In the genomic region with DNA sequence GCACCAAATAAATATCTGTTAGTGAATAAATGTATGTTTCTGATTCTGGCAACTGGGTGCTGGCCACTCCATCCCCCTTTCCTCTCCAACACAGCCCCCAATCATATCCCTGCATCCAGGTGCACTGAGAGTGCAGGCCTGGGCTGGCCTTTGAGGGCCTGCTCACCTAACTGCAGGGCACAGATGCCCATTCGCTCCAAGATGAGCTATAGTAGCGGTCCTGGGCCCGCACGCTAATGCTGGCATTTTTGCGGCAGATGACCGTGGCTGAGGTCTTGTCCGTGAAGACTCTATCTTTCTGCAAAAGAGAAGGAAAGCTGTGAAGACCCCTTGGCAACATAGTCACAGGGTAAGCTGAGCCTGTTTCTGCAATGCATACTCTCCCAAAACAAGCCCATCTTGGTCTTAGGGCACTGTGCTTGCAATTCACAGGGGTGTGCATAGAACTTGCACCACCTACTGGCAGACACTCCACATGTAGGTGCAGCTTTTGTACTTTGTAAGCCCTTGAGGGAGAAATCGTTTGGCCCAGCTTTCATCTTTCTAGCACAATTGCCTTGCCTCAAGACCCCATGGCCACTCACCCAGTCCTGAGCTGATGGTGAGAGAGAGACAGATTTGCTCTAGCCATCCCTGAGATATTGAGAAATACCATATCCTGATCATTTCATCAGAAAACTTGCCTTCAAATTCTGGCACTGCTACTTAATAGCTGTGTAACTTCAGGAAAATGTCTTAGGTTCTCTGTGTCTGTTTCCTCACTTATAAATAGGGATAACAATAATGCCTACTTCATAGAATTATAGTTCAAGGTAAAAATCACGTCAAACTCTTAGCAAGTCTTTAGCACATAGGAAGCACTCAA, we compare ENCODE assay signal across 9 cellular contexts. TPM values are rescaled to one million over a fixed set of nuclear protein-coding genes. Genes with fewer than 3 reads are reported as not detected.
A peak's percentile ranks its signal among the peaks of the same experiment; 100 is the strongest.
DNase-seq lines count a peak whose midpoint lies in the region; ATAC-seq, FAIRE-seq and TF ChIP-seq lines count a peak whose summit lies in the region.
"Had no signal": no experiment of that assay in that cellular context is flagged by ENCODE, and none has a peak within 500 bp of the region (broad histone marks: within the 10 kb centered on the region; RNA-seq: fewer than 3 reads in every experiment).

No MANE protein-coding gene starts in this region.

- no peak for TF ChIP-seq POLR2A in K562 (conservative IDR thresholded peaks at IDR 0.05)

- CTCF ChIA-PET in K562 (lab: Yijun Ruan, JAX; ENCODE audit: low intra/inter-chr PET ratio), result interaction anchor here (1.1 to 4.3 kb wide), 3 partner anchors 29 to 160 kb away, joined by 3 to 29 read pairs (median 19); no protein-coding TSS in a partner anchor

- peak; percentile 55 to 91 for TF ChIP-seq RAD21 in K562 (CRISPR knock-in tag; conservative IDR thresholded peaks at IDR 0.05 in 1 of 2, IDR thresholded peaks at IDR 0.05 in 1 of 2)

- DNase-seq in NCI-H510A (lab: John Stamatoyannopoulos, UW) (peak; percentile 4), NCI-H510A treated with DMSO at 0.1 percent for 48 hours (lab: John Stamatoyannopoulos, UW) (no peak), RKO (ENCODE audit: low spot score) (peak; percentile 56), K562 (ENCODE audit: extremely low read depth in 1 of 4, low spot score in 3 of 4) (peak; percentile 20 to 64 (median 36)), left lobe of liver (ENCODE audit: low spot score) (no peak)
- DNase-seq in stimulated activated naive CD8-positive, alpha-beta T cell treated with anti-CD3 and anti-CD28 coated beads, Interleukin-15, Interleukin-2, amounts not matched to agents 100 U/mL and 50 U/mL, for 24 hours, result peak; percentile 37

- peak; percentile 90 for FAIRE-seq in K562 (lab: Jason Lieb, UNC)

- no peaks in the 10 kb centered on the region for H3K79me2 ChIP-seq in K562 (ENCODE audit: control insufficient read depth, insufficient read depth, low read length)

- ATAC-seq in HG02588 (IDR thresholded peaks at IDR 0.05; ENCODE audit: unreplicated experiment) (peak; percentile 68), K562 (peak; percentile 95), left lobe of liver (peak; percentile 86), GM19467 (IDR thresholded peaks at IDR 0.05; ENCODE audit: unreplicated experiment) (no peak)
- ATAC-seq in stimulated activated naive CD8-positive, alpha-beta T cell treated with anti-CD3 and anti-CD28 coated beads, Interleukin-15, Interleukin-2, amounts not matched to agents 100 U/mL and 50 U/mL, for 24 hours, result peak; percentile 77

- no peak overlapping the region for H2AFZ ChIP-seq in K562 (ENCODE audit: low read depth, low read length)

- no peak for TF ChIP-seq EP300 in K562 (IDR thresholded peaks at IDR 0.05; ENCODE audit: low read length)

- H3K4me2 ChIP-seq in K562 (ENCODE audit: insufficient read depth, low read length), result no peak overlapping the region

- no peak overlapping the region for H3K9ac ChIP-seq in K562 (ENCODE audit: insufficient read depth in 1 of 2, low read depth in 2 of 2, low read length in 2 of 2)

- H4K20me1 ChIP-seq in K562 (replicated peaks; ENCODE audit: control insufficient read depth, insufficient read depth, low read length), result no peaks in the 10 kb centered on the region

- WGBS in K562 (ENCODE audit: insufficient coverage, low coverage, missing lambda C conversion rate), result 47% methylated on average over 9 of the region's 9 CpGs

- TF ChIP-seq CTCF in K562 (IDR thresholded peaks at IDR 0.05 in 2 of 3, conservative IDR thresholded peaks at IDR 0.05 in 1 of 3; ENCODE audit: insufficient read depth in 2 of 3, low read depth in 1 of 3, low read length in 3 of 3), result peak; percentile 69 to 78 (median 72)

- in situ Hi-C loops in K562 (cut with MboI), result loop anchor here (5.0 to 25.0 kb wide), 2 partner anchors 159 to 604 kb away; no protein-coding TSS in a partner anchor

- H3K27me3 ChIP-seq in K562 (ENCODE audit: control insufficient read depth in 2 of 2, insufficient read depth in 2 of 2, low read length in 2 of 2), result peaks cover 5 to 9% of the 10 kb centered on the region in 2 experiments; a peak in 4 of 5 replicates

- no peaks in the 10 kb centered on the region for H3K36me3 ChIP-seq in K562 (ENCODE audit: control insufficient read depth, insufficient read depth, low read length)

- no peak overlapping the region for H3K27ac ChIP-seq in K562 (ENCODE audit: extremely low read depth, low read depth, low read length)

- no peak overlapping the region for H3K4me3 ChIP-seq in K562

- H3K4me1 ChIP-seq in K562 (replicated peaks in 1 of 2; ENCODE audit: control insufficient read depth in 2 of 2, insufficient read depth in 2 of 2, low read length in 2 of 2), result no peaks in the 10 kb centered on the region

- BruUV-seq in K562 (replicated peaks; lab: Mats Ljungman, UMichigan), result no TSS peak

- POLR2A ChIA-PET in K562 (lab: Yijun Ruan, JAX), result interaction anchor here (0.6 to 1.1 kb wide), 3 partner anchors 18 to 55 kb away, joined by 3 to 4 read pairs (median 3); no protein-coding TSS in a partner anchor

- intact Hi-C loops in K562 (cut with micrococcal nuclease), result loop anchor here (1.0 to 2.0 kb wide), 3 partner anchors 30 to 164 kb away; no protein-coding TSS in a partner anchor

- no peaks in the 10 kb centered on the region for H3K9me1 ChIP-seq in K562 (ENCODE audit: control insufficient read depth, insufficient read depth, low read length)

- H3K9me3 ChIP-seq in K562 (replicated peaks; ENCODE audit: control insufficient read depth, insufficient read depth, low read depth, low read length), result no peaks in the 10 kb centered on the region

TF ChIP-seq in K562, 482 proteins besides CTCF, POLR2A, EP300 and RAD21 (continues in another document):
- TF ChIP-seq, protein P1, sequence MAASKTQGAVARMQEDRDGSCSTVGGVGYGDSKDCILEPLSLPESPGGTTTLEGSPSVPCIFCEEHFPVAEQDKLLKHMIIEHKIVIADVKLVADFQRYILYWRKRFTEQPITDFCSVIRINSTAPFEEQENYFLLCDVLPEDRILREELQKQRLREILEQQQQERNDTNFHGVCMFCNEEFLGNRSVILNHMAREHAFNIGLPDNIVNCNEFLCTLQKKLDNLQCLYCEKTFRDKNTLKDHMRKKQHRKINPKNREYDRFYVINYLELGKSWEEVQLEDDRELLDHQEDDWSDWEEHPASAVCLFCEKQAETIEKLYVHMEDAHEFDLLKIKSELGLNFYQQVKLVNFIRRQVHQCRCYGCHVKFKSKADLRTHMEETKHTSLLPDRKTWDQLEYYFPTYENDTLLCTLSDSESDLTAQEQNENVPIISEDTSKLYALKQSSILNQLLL (CRISPR knock-in tag; IDR thresholded peaks at IDR 0.05; ENCODE audit: borderline replicate concordance), result no peak
- TF ChIP-seq ZNF76 (CRISPR knock-in tag; IDR thresholded peaks at IDR 0.05; ENCODE audit: borderline replicate concordance), result no peak
- TF ChIP-seq, protein P2, sequence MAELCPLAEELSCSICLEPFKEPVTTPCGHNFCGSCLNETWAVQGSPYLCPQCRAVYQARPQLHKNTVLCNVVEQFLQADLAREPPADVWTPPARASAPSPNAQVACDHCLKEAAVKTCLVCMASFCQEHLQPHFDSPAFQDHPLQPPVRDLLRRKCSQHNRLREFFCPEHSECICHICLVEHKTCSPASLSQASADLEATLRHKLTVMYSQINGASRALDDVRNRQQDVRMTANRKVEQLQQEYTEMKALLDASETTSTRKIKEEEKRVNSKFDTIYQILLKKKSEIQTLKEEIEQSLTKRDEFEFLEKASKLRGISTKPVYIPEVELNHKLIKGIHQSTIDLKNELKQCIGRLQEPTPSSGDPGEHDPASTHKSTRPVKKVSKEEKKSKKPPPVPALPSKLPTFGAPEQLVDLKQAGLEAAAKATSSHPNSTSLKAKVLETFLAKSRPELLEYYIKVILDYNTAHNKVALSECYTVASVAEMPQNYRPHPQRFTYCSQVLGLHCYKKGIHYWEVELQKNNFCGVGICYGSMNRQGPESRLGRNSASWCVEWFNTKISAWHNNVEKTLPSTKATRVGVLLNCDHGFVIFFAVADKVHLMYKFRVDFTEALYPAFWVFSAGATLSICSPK (IDR thresholded peaks at IDR 0.05; ENCODE audit: borderline replicate concordance), result no peak

RNA-seq across cellular contexts. Expression of a gene that starts 13.5 kb away (rescaled TPM):
- not detected in 2 replicates for total RNA-seq in K562 (2011; cell fraction: chromatin; rRNA removed; ENCODE audit: low replicate concordance)
- not detected in 2 replicates for total RNA-seq in K562 (2011; cell fraction: nucleolus; rRNA removed)
- not detected in 2 replicates for total RNA-seq in K562 (2011; cell fraction: nucleoplasm; rRNA removed)
- total RNA-seq in K562 (2014; rRNA removed) (not detected in 2 replicates), K562 (2014; rRNA removed; fragmentation: Illumina TruSeq; extraction: Trizol) (not detected in 2 replicates), K562 (2015; rRNA removed; fragmentation: Illumina TruSeq; extraction: Trizol) (not detected in 2 replicates), K562 (2021) (not detected in 2 replicates), left lobe of liver (not detected)
- polyA plus RNA-seq in K562 (2011; rRNA removed) (not detected in 2 replicates), K562 (2014; fragmentation: Illumina TruSeq; extraction: Trizol) (not detected in 2 replicates), K562 (2014; fragmentation: Nextera tagmentation; extraction: Ambion mirVana) (not detected), K562 (2014; rRNA removed) (not detected in 2 replicates)
- not detected in 2 replicates for polyA plus RNA-seq in K562 (2011; cell fraction: cytosol; rRNA removed)
- polyA plus RNA-seq in K562 (2011; cell fraction: nucleus; rRNA removed), result not detected in 2 replicates
- polyA plus RNA-seq in K562 (2012), result not detected in 2 replicates
- not detected in 2 replicates for polyA minus RNA-seq in K562 (2011; rRNA and poly(A)+ RNA removed)
- not detected in 2 replicates for polyA minus RNA-seq in K562 (2011; cell fraction: cytosol; rRNA and poly(A)+ RNA removed)
- not detected in 2 replicates for polyA minus RNA-seq in K562 (2011; cell fraction: nucleus; rRNA and poly(A)+ RNA removed)
- total RNA-seq: temporal lobe had no signal

RNA-seq across cellular contexts. Expression of a gene that starts 53.7 kb away (rescaled TPM):
- total RNA-seq in K562 (2011; cell fraction: chromatin; rRNA removed; ENCODE audit: low replicate concordance), result 3.5 and 7.0 TPM in 2 replicates
- total RNA-seq in K562 (2011; cell fraction: nucleolus; rRNA removed), result 1.7 and 2.9 TPM in 2 replicates
- 3.9 and 8.0 TPM in 2 replicates for total RNA-seq in K562 (2011; cell fraction: nucleoplasm; rRNA removed)
- total RNA-seq in K562 (2014; rRNA removed) (18.8 and 19.3 TPM in 2 replicates), K562 (2014; rRNA removed; fragmentation: Illumina TruSeq; extraction: Trizol) (35.1 and 41.7 TPM in 2 replicates), K562 (2015; rRNA removed; fragmentation: Illumina TruSeq; extraction: Trizol) (33.4 and 36.9 TPM in 2 replicates), K562 (2021) (21.6 and 22.1 TPM in 2 replicates), left lobe of liver (5.9 TPM)
- polyA plus RNA-seq in K562 (2011; rRNA removed) (18.5 and 28.5 TPM in 2 replicates), K562 (2014; fragmentation: Illumina TruSeq; extraction: Trizol) (33.2 and 39.8 TPM in 2 replicates), K562 (2014; fragmentation: Nextera tagmentation; extraction: Ambion mirVana) (10 to 100 TPM; 22.0 to 30.2 TPM), K562 (2014; rRNA removed) (29.8 and 32.1 TPM in 2 replicates)
- polyA plus RNA-seq in K562 (2011; cell fraction: cytosol; rRNA removed), result 2.9 and 7.9 TPM in 2 replicates
- 3.1 and 3.7 TPM in 2 replicates for polyA plus RNA-seq in K562 (2011; cell fraction: nucleus; rRNA removed)
- 27.6 and 38.2 TPM in 2 replicates for polyA plus RNA-seq in K562 (2012)
- 12.8 and 13.2 TPM in 2 replicates for polyA minus RNA-seq in K562 (2011; rRNA and poly(A)+ RNA removed)
- polyA minus RNA-seq in K562 (2011; cell fraction: cytosol; rRNA and poly(A)+ RNA removed), result 4.3 and 6.9 TPM in 2 replicates
- 4.3 and 6.6 TPM in 2 replicates for polyA minus RNA-seq in K562 (2011; cell fraction: nucleus; rRNA and poly(A)+ RNA removed)

Comparison
In these comparisons a context has a peak if more than half of its experiments do, and no peak if none do; other contexts are left out.
1. DNase-seq: peak in NCI-H510A (single experiment), RKO (single experiment), K562 (4 of 4) and stimulated activated naive CD8-positive, alpha-beta T cell treated with anti-CD3 and anti-CD28 coated beads, Interleukin-15, Interleukin-2, amounts not matched to agents 100 U/mL and 50 U/mL, for 24 hours (single experiment); none in NCI-H510A treated with DMSO at 0.1 percent for 48 hours (single experiment) and left lobe of liver (single experiment).